ENCODE assay signal across 1 cellular context in the genomic region with DNA sequence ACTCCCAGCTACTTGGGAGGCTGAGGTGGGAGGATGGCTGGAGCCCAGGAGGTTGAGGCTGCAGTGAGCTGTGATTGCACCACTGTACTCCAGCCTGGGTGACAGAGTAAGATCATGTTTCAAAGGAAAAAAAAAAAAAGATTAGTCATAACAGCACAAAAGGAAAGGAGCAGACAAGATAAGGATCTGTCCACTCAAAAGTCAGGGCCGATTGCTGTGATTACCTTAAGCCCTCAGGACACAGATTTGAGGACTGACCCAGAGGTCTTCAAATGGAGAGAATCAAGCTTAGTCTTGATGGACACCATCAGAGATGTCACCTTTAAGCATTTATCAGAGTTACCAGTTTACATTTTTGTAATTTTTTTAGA.
A peak's percentile ranks its signal among the peaks of the same experiment; 100 is the strongest.
TF ChIP-seq lines count a peak whose summit lies in the region.

No MANE protein-coding gene starts in this region.

TF ChIP-seq in HepG2, 621 proteins besides CTCF, POLR2A, EP300 and RAD21 (continued from another document):
- TF ChIP-seq ZNF576 (CRISPR knock-in tag; IDR thresholded peaks at IDR 0.05) (no peak), SIX4 (CRISPR knock-in tag; IDR thresholded peaks at IDR 0.05) (peak; percentile 98), TCF7 (IDR thresholded peaks at IDR 0.05; ENCODE audit: low read depth) (peak; percentile 45; the same call in 1 of the 2 replicates), ZNF598 (CRISPR knock-in tag; IDR thresholded peaks at IDR 0.05; ENCODE audit: borderline replicate concordance) (no peak), CEBPB (IDR thresholded peaks at IDR 0.05; ENCODE audit: borderline replicate concordance, low read depth, low read length) (peak; percentile 34; the same call in 1 of the 2 replicates), ZNF510 (CRISPR knock-in tag; IDR thresholded peaks at IDR 0.05; ENCODE audit: low read depth) (no peak), KLF13 (CRISPR knock-in tag; IDR thresholded peaks at IDR 0.05) (no peak), DZIP1 (CRISPR knock-in tag; IDR thresholded peaks at IDR 0.05) (no peak), HMG20A (CRISPR knock-in tag; IDR thresholded peaks at IDR 0.05; ENCODE audit: borderline replicate concordance) (peak; percentile 83; the same call in 1 of the 2 replicates), ZNF563 (CRISPR knock-in tag; IDR thresholded peaks at IDR 0.05) (no peak), ZNF768 (CRISPR knock-in tag; IDR thresholded peaks at IDR 0.05) (0 out of 2 replicates have a peak, but pooled peaks have one; percentile 34), HNF4A (CRISPR knock-in tag; IDR thresholded peaks at IDR 0.05) (0 out of 2 replicates have a peak, but pooled peaks have one; percentile 11), DPF2 (CRISPR knock-in tag; IDR thresholded peaks at IDR 0.05; ENCODE audit: borderline replicate concordance, low read depth) (no peak), MIXL1 (CRISPR knock-in tag; IDR thresholded peaks at IDR 0.05) (no peak), THAP7 (CRISPR knock-in tag; IDR thresholded peaks at IDR 0.05) (no peak), ZBTB14 (CRISPR knock-in tag; IDR thresholded peaks at IDR 0.05) (no peak), NR1H2 (CRISPR knock-in tag; IDR thresholded peaks at IDR 0.05; ENCODE audit: borderline replicate concordance, low read depth) (no peak), ZBTB49 (CRISPR knock-in tag; IDR thresholded peaks at IDR 0.05; ENCODE audit: borderline replicate concordance) (no peak), SYNCRIP (IDR thresholded peaks at IDR 0.05; ENCODE audit: insufficient read depth, low read depth, low read length) (no peak)
- TF ChIP-seq, protein P1, sequence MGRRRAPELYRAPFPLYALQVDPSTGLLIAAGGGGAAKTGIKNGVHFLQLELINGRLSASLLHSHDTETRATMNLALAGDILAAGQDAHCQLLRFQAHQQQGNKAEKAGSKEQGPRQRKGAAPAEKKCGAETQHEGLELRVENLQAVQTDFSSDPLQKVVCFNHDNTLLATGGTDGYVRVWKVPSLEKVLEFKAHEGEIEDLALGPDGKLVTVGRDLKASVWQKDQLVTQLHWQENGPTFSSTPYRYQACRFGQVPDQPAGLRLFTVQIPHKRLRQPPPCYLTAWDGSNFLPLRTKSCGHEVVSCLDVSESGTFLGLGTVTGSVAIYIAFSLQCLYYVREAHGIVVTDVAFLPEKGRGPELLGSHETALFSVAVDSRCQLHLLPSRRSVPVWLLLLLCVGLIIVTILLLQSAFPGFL (CRISPR knock-in tag; IDR thresholded peaks at IDR 0.05) = no peak
